In genomic region chr9:102594216-102594615, GRCh38 we compare ENCODE assay signal across 9 cellular contexts.
"Had no signal": no experiment of that assay in that cellular context is flagged by ENCODE, and none has a peak within 500 bp of the region (broad histone marks: within the 10 kb centered on the region; RNA-seq: fewer than 3 reads in every experiment).

No MANE protein-coding gene starts in this region.

- H2AFZ ChIP-seq: GM23248 had no signal

- H3K27ac ChIP-seq: GM23248, HL-60 had no signal

- DNase-seq: GM23248, GOT3, H7, HFFc6, IMR-90 had no signal

- ATAC-seq: HCT116, K562 had no signal

- H3K36me3 ChIP-seq: HAP-1 had no signal

- H3K9me3 ChIP-seq: HAP-1 had no signal

- H3K9ac ChIP-seq: GM23248 had no signal

- H3K4me3 ChIP-seq: GM23248, HAP-1, K562 had no signal
